In genomic region chr15:73994419-73994883, GRCh38 we compare ENCODE assay signal across 8 cellular contexts. TPM values are rescaled to one million over a fixed set of nuclear protein-coding genes. Genes with fewer than 3 reads are reported as not detected.
DNase-seq lines count a peak whose midpoint lies in the region; ATAC-seq and TF ChIP-seq lines count a peak whose summit lies in the region.

Gene PML, plus strand, starts transcription at chr15:73994716. Its CDS starts 97 bp downstream, at chr15:73994813.

- POLR2A ChIA-PET in CD4-positive, alpha-beta T cell (lab: Charles Lee), result interaction anchor here (0.6 to 2.2 kb wide), 17 partner anchors 9 to 1459 kb away, joined by 3 to 27 read pairs (median 6); partner anchors contain the start of genes CLK3, COX5A and LOXL1

- H3K27ac ChIP-seq in CD4-positive, alpha-beta T cell (ENCODE audit: low read depth, low read length), result peak within 1 kb of the TSS; percentile 78

- CTCF ChIA-PET in CD4-positive, alpha-beta T cell (lab: Charles Lee), result interaction anchor here (0.7 to 1.9 kb wide), 6 partner anchors 22 to 67 kb away, joined by 3 to 5 read pairs (median 4); no protein-coding TSS in a partner anchor

- peaks cover 74% of the 10 kb centered on the region for H3K4me1 Mint-ChIP-seq in CD4-positive, alpha-beta T cell (ENCODE audit: low read depth)

- intact Hi-C loops in CD4-positive, alpha-beta T cell (cut with DNase I, micrococcal nuclease), result loop anchor here (5.0 to 10.0 kb wide), 10 partner anchors 468 to 1630 kb away; partner anchors contain the start of genes ARID3B (in 1 of the 2), C15orf39 (in 1 of the 2), CLK3 (in 1 of the 2) and COX5A (in 1 of the 2)

- no peaks in the 10 kb centered on the region for H3K9me3 Mint-ChIP-seq in CD4-positive, alpha-beta T cell

- peak within 1 kb of the TSS; percentile 96 for H3K4me3 Mint-ChIP-seq in CD4-positive, alpha-beta T cell

- TF ChIP-seq CTCF in CD4-positive, alpha-beta T cell (IDR thresholded peaks at IDR 0.05), result no peak

- no peaks in the 10 kb centered on the region for H3K27me3 ChIP-seq in CD4-positive, alpha-beta T cell (ENCODE audit: control insufficient read depth, insufficient read depth, low read length)

- H3K27ac Mint-ChIP-seq in CD4-positive, alpha-beta T cell, result peak within 1 kb of the TSS; percentile 85

- peak; percentile 80 for ATAC-seq in CD4-positive, alpha-beta T cell (ENCODE audit: poor library complexity)
- peak; percentile 67 for ATAC-seq in GM19463 (IDR thresholded peaks at IDR 0.05; ENCODE audit: unreplicated experiment)

- H3K27me3 Mint-ChIP-seq in CD4-positive, alpha-beta T cell, result no peaks in the 10 kb centered on the region

- no peaks in the 10 kb centered on the region for H3K9me3 ChIP-seq in CD4-positive, alpha-beta T cell (ENCODE audit: control insufficient read depth, low read length)

- peak; percentile 75 to 91 (median 88) for DNase-seq in CD4-positive, alpha-beta T cell
- DNase-seq in HS-27A (ENCODE audit: low read depth) (peak; percentile 91), NK-92 (lab: John Stamatoyannopoulos, UW; ENCODE audit: unreplicated experiment) (peak; percentile 47), lung microvascular endothelial cell (ENCODE audit: low read depth in 2 of 2) (peak; percentile 90 to 97)
- peak; percentile 95 for DNase-seq in activated CD8-positive, alpha-beta memory T cell treated with anti-CD3 and anti-CD28 coated beads for 24 hours
- peak; percentile 87 for DNase-seq in effector CD8-positive, alpha-beta T cell (lab: John Stamatoyannopoulos, UW)
- DNase-seq in stimulated activated CD4-positive, alpha-beta T cell treated with anti-CD3 and anti-CD28 coated beads, TNF-alpha, amount 100 ng/mL, for 48 hours (ENCODE audit: low read depth in 3 of 3), result peak; percentile 87 to 95 (median 92)

- peaks cover 32% of the 10 kb centered on the region for H3K36me3 Mint-ChIP-seq in CD4-positive, alpha-beta T cell (ENCODE audit: low read depth)

RNA-seq across cellular contexts. Expression of gene PML, which starts in this region (rescaled TPM):
- 10 to 100 TPM; 39.2 to 42.9 TPM for total RNA-seq in CD4-positive, alpha-beta T cell
- 27.0 and 36.9 TPM in 2 replicates for total RNA-seq in lung microvascular endothelial cell

Comparison
In these comparisons a context has a peak if more than half of its experiments do, and no peak if none do; other contexts are left out.
1. Peak in every context shown above with its lines: DNase-seq, ATAC-seq and H3K27ac ChIP-seq.